17 cellular contexts compared by ENCODE assay signal in the genomic region with DNA sequence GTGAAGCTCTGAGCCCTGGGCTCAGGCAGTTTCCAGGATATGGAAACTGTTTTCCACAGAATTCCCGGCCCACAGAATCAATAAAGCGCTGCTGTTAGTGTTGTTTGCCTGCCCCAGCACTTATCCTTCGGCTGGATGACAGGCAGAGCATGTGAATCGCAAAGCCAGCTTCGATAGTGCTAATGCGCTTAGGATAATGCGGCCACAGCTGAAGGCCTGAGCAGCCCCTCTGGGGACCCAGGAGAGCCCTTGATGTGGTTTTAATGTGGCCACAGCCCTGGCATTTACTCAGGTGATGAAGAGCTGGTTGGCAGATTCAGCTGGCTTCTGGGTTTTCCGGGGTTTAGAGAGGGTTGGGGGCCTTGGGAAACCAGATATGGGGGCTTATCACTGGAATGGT. TPM values are rescaled to one million over a fixed set of nuclear protein-coding genes. Genes with fewer than 3 reads are reported as not detected.
"Had no signal": no experiment of that assay in that cellular context is flagged by ENCODE, and none has a peak within 500 bp of the region (broad histone marks: within the 10 kb centered on the region; RNA-seq: fewer than 3 reads in every experiment).

No MANE protein-coding gene starts in this region.

- H3K27me3 ChIP-seq: breast epithelium, esophagus squamous epithelium, tibial artery, uterus had no signal

- H3K36me3 ChIP-seq: breast epithelium, esophagus squamous epithelium, tibial artery, uterus had no signal

- H3K27me3 Mint-ChIP-seq: activated CD8-positive, alpha-beta T cell treated with anti-CD3 and anti-CD28 coated beads for 36 hours; activated naive CD8-positive, alpha-beta T cell treated with anti-CD3 and anti-CD28 coated beads for 36 hours; naive thymus-derived CD4-positive, alpha-beta T cell had no signal

- H3K36me3 Mint-ChIP-seq: activated naive CD8-positive, alpha-beta T cell treated with anti-CD3 and anti-CD28 coated beads for 36 hours had no signal

- H3K27ac Mint-ChIP-seq: activated CD8-positive, alpha-beta T cell treated with anti-CD3 and anti-CD28 coated beads for 36 hours; activated naive CD8-positive, alpha-beta T cell treated with anti-CD3 and anti-CD28 coated beads for 36 hours; activated T-cell treated with anti-CD3 and anti-CD28 coated beads, Interleukin-2, amount 50 U/mL, for 72 hours; naive thymus-derived CD4-positive, alpha-beta T cell had no signal

- H3K9me3 ChIP-seq: breast epithelium, esophagus squamous epithelium, tibial artery, uterus had no signal

- H3K4me1 Mint-ChIP-seq: activated naive CD8-positive, alpha-beta T cell treated with anti-CD3 and anti-CD28 coated beads for 36 hours had no signal

- H3K4me1 ChIP-seq: breast epithelium, tibial artery, uterus had no signal

- H3K4me3 ChIP-seq: breast epithelium, esophagus squamous epithelium, lung, tibial artery, uterus had no signal

- H3K27ac ChIP-seq: breast epithelium, esophagus squamous epithelium, tibial artery, uterus had no signal

- DNase-seq: activated CD4-positive, alpha-beta T cell treated with anti-CD3 and anti-CD28 coated beads for 4 hours; activated CD8-positive, alpha-beta memory T cell treated with anti-CD3 and anti-CD28 coated beads, Interleukin-2, amount 50 U/mL, for 4 hours; activated CD8-positive, alpha-beta T cell treated with anti-CD3 and anti-CD28 coated beads for 36 hours; activated gamma-delta T cell treated with Interleukin-2 at 50 U/mL for 16 hours; activated naive CD8-positive, alpha-beta T cell treated with anti-CD3 and anti-CD28 coated beads for 36 hours; activated T-cell treated with anti-CD3 and anti-CD28 coated beads, Interleukin-2, amount 50 U/mL, for 72 hours; dermis blood vessel endothelial cell; esophagus squamous epithelium; foreskin fibroblast; left colon; midbrain; naive thymus-derived CD4-positive, alpha-beta T cell; tibial artery; uterus had no signal

- H3K9me3 Mint-ChIP-seq: activated CD8-positive, alpha-beta T cell treated with anti-CD3 and anti-CD28 coated beads for 36 hours; activated naive CD8-positive, alpha-beta T cell treated with anti-CD3 and anti-CD28 coated beads for 36 hours; activated T-cell treated with anti-CD3 and anti-CD28 coated beads, Interleukin-2, amount 50 U/mL, for 72 hours had no signal

- ATAC-seq: activated CD8-positive, alpha-beta T cell treated with anti-CD3 and anti-CD28 coated beads for 36 hours; activated T-cell treated with anti-CD3 and anti-CD28 coated beads, Interleukin-2, amount 50 U/mL, for 72 hours; left colon; naive thymus-derived CD4-positive, alpha-beta T cell had no signal

- H3K4me3 Mint-ChIP-seq: activated CD8-positive, alpha-beta T cell treated with anti-CD3 and anti-CD28 coated beads for 36 hours; activated naive CD8-positive, alpha-beta T cell treated with anti-CD3 and anti-CD28 coated beads for 36 hours; activated T-cell treated with anti-CD3 and anti-CD28 coated beads, Interleukin-2, amount 50 U/mL, for 72 hours; naive thymus-derived CD4-positive, alpha-beta T cell had no signal

RNA-seq across cellular contexts. Expression of a gene that starts 23.7 kb away (rescaled TPM):
- total RNA-seq: activated CD8-positive, alpha-beta T cell treated with anti-CD3 and anti-CD28 coated beads for 36 hours; activated naive CD8-positive, alpha-beta T cell treated with anti-CD3 and anti-CD28 coated beads for 36 hours; activated T-cell treated with anti-CD3 and anti-CD28 coated beads, Interleukin-2, amount 50 U/mL, for 72 hours; breast epithelium; dermis blood vessel endothelial cell; left colon; naive thymus-derived CD4-positive, alpha-beta T cell; pulmonary artery endothelial cell; uterus had no signal
- polyA plus RNA-seq: naive thymus-derived CD4-positive, alpha-beta T cell had no signal
